Comparison of ENCODE assay signal across 22 cellular contexts in genomic region chr2:216716109-216716508, GRCh38. TPM values are rescaled to one million over a fixed set of nuclear protein-coding genes. Genes with fewer than 3 reads are reported as not detected.
"Had no signal": no experiment of that assay in that cellular context is flagged by ENCODE, and none has a peak within 500 bp of the region (broad histone marks: within the 10 kb centered on the region; RNA-seq: fewer than 3 reads in every experiment).

No MANE protein-coding gene starts in this region.

- H3K4me3 ChIP-seq: coronary artery, dorsolateral prefrontal cortex, tibial artery had no signal

- H3K36me3 ChIP-seq: neutrophil, tibial artery, WERI-Rb-1 had no signal

- DNase-seq: activated CD4-positive, alpha-beta T cell treated with anti-CD3 and anti-CD28 coated beads for 48 hours; activated CD4-positive, alpha-beta T cell treated with anti-CD3 and anti-CD28 coated beads, Interleukin-2, amount 50 U/mL, for 48 hours; activated CD8-positive, alpha-beta memory T cell treated with anti-CD3 and anti-CD28 coated beads for 24 hours; activated effector memory CD4-positive, alpha-beta T cell treated with Interleukin-2 at 50 U/mL for 16 hours; activated naive CD4-positive, alpha-beta T cell treated with Interleukin-2 at 50 U/mL for 16 hours; anterior cingulate cortex; dorsolateral prefrontal cortex; effector memory CD8-positive, alpha-beta T cell; erythroblast; foreskin fibroblast; nephron progenitor cell; small intestine; stimulated activated CD4-positive, alpha-beta T cell treated with anti-CD3 and anti-CD28 coated beads, Interleukin-4, amount 100 ng/mL, for 24 hours; T-helper 17 cell; T1000; tibial artery; WERI-Rb-1 had no signal

- H3K27ac ChIP-seq: dorsolateral prefrontal cortex, neutrophil, tibial artery, WERI-Rb-1 had no signal

- ATAC-seq: activated CD4-positive, CD25-positive, alpha-beta regulatory T cell treated with anti-CD3 and anti-CD28 coated beads, Interleukin-2, amount 50 U/mL, for 24 hours; effector memory CD8-positive, alpha-beta T cell; SK-N-SH treated with all-trans-retinoic acid at 6 μM for 48 hours; stimulated activated effector memory CD8-positive, alpha-beta T cell treated with anti-CD3 and anti-CD28 coated beads, Interleukin-12 subunit alpha, Interleukin-12 subunit beta, amount 100 ng/mL, for 72 hours; T-helper 17 cell had no signal

- H3K27me3 ChIP-seq: tibial artery had no signal

- H3K9me3 ChIP-seq: neutrophil, tibial artery had no signal

RNA-seq across cellular contexts. Expression of gene IGFBP5, which starts 20.8 kb away (rescaled TPM):
- total RNA-seq: T-helper 17 cell had no signal
